1 cellular context compared by ENCODE assay signal in genomic region chr6:167267216-167267895, GRCh38.
TF ChIP-seq lines count a peak whose summit lies in the region.

No MANE protein-coding gene starts in this region.

TF ChIP-seq in HepG2, 621 proteins besides CTCF, POLR2A, EP300 and RAD21 (continued from another document):
- TF ChIP-seq TARDBP (CRISPR knock-in tag; IDR thresholded peaks at IDR 0.05) (0 out of 2 replicates have a peak, but pooled peaks have one; percentile 53), IKZF5 (CRISPR knock-in tag; IDR thresholded peaks at IDR 0.05) (peak; percentile 30; the same call in 1 of the 2 replicates), IRF2 (CRISPR knock-in tag; IDR thresholded peaks at IDR 0.05) (peak; percentile 45; the same call in 1 of the 2 replicates), ZNF878 (CRISPR knock-in tag; IDR thresholded peaks at IDR 0.05) (peak; percentile 37; the same call in 1 of the 2 replicates), ZBTB34 (CRISPR knock-in tag; IDR thresholded peaks at IDR 0.05) (0 out of 2 replicates have a peak, but pooled peaks have one; percentile 12), ZFY (CRISPR knock-in tag; IDR thresholded peaks at IDR 0.05) (peak; percentile 50), TFDP1 (CRISPR knock-in tag; IDR thresholded peaks at IDR 0.05; ENCODE audit: borderline replicate concordance) (peak; percentile 45; the same call in 1 of the 2 replicates), ZNF263 (CRISPR knock-in tag; IDR thresholded peaks at IDR 0.05) (0 out of 2 replicates have a peak, but pooled peaks have one; percentile 53)
